ENCODE assay signal across 18 cellular contexts in genomic region chr2:38362223-38362622, GRCh38.
"Had no signal": no experiment of that assay in that cellular context is flagged by ENCODE, and none has a peak within 500 bp of the region (broad histone marks: within the 10 kb centered on the region; RNA-seq: fewer than 3 reads in every experiment).

No MANE protein-coding gene starts in this region.

- H3K4me2 ChIP-seq: smooth muscle cell had no signal

- H3K36me3 ChIP-seq: thoracic aorta had no signal

- H3K27ac ChIP-seq: epithelial cell of prostate, thoracic aorta, transverse colon had no signal

- DNase-seq: effector memory CD4-positive, alpha-beta T cell; foreskin fibroblast; glutamatergic neuron; islet precursor cell; mesendoderm; naive B cell; nephron progenitor cell; right cardiac atrium; stimulated activated CD4-positive, alpha-beta T cell treated with anti-CD3 and anti-CD28 coated beads, Interleukin-4, amount 100 ng/mL, for 1 hour; stimulated activated CD8-positive, alpha-beta memory T cell treated with anti-CD3 and anti-CD28 coated beads, Interleukin-4, amount 100 ng/mL, for 48 hours; substantia nigra; transverse colon had no signal

- H3K4me3 ChIP-seq: esophagus muscularis mucosa, gastroesophageal sphincter, smooth muscle cell, thoracic aorta, transverse colon had no signal

- H3K27me3 ChIP-seq: esophagus muscularis mucosa, gastroesophageal sphincter, transverse colon had no signal

- H3K9me3 ChIP-seq: esophagus muscularis mucosa, gastroesophageal sphincter, thoracic aorta, transverse colon had no signal

- ATAC-seq: gastroesophageal sphincter; right cardiac atrium; stimulated activated memory B cell treated with anti-CD40 and anti-IgM and Interleukin-4, amounts not matched to agents 10 μg/mL and 1 μg/mL and 100 μg/mL, for 72 hours had no signal
